19 cellular contexts compared by ENCODE assay signal in genomic region chr5:133853972-133854371, GRCh38.
"Had no signal": no experiment of that assay in that cellular context is flagged by ENCODE, and none has a peak within 500 bp of the region (broad histone marks: within the 10 kb centered on the region; RNA-seq: fewer than 3 reads in every experiment).

No MANE protein-coding gene starts in this region.

- H3K9me3 Mint-ChIP-seq: activated CD4-positive, alpha-beta T cell treated with anti-CD3 and anti-CD28 coated beads, Interleukin-2, amount 10 ng/mL, durations not matched to agents 24 days and 14 days; activated T-cell treated with anti-CD3 and anti-CD28 coated beads, Interleukin-2, amount 50 U/mL, for 24 hours; natural killer cell; T-helper 1 cell treated with Interleukin-12 subunit alpha and Interleukin-12 subunit beta and Interleukin-4 antibody, amounts not matched to agents 30 μg/mL and 1 μg/mL, for 36 hours had no signal

- H3K27me3 Mint-ChIP-seq: activated naive CD8-positive, alpha-beta T cell treated with anti-CD3 and anti-CD28 coated beads, Interleukin-2, amount 10 ng/mL, durations not matched to agents 7 days and 5 days had no signal

- H3K36me3 Mint-ChIP-seq: activated CD4-positive, alpha-beta memory T cell treated with anti-CD3 and anti-CD28 coated beads for 36 hours; activated naive CD4-positive, alpha-beta T cell treated with anti-CD3 and anti-CD28 coated beads, Interleukin-2, amount 10 ng/mL, durations not matched to agents 7 days and 5 days; activated naive CD8-positive, alpha-beta T cell treated with anti-CD3 and anti-CD28 coated beads, Interleukin-2, amount 10 ng/mL, durations not matched to agents 7 days and 5 days; brain; natural killer cell had no signal

- H3K4me3 Mint-ChIP-seq: activated CD4-positive, alpha-beta memory T cell treated with anti-CD3 and anti-CD28 coated beads for 36 hours; activated CD4-positive, alpha-beta T cell treated with anti-CD3 and anti-CD28 coated beads, Interleukin-2, amount 10 ng/mL, durations not matched to agents 24 days and 14 days; activated naive CD4-positive, alpha-beta T cell treated with anti-CD3 and anti-CD28 coated beads, Interleukin-2, amount 10 ng/mL, durations not matched to agents 7 days and 5 days; activated naive CD8-positive, alpha-beta T cell treated with anti-CD3 and anti-CD28 coated beads, Interleukin-2, amount 10 ng/mL, durations not matched to agents 7 days and 5 days; activated T-cell treated with anti-CD3 and anti-CD28 coated beads, Interleukin-2, amount 50 U/mL, for 24 hours; brain; natural killer cell; T-helper 1 cell treated with Interleukin-12 subunit alpha and Interleukin-12 subunit beta and Interleukin-4 antibody, amounts not matched to agents 30 μg/mL and 1 μg/mL, for 36 hours had no signal

- H3K27ac Mint-ChIP-seq: activated CD4-positive, alpha-beta memory T cell treated with anti-CD3 and anti-CD28 coated beads for 36 hours; activated CD4-positive, alpha-beta T cell treated with anti-CD3 and anti-CD28 coated beads, Interleukin-2, amount 10 ng/mL, durations not matched to agents 24 days and 14 days; activated naive CD4-positive, alpha-beta T cell treated with anti-CD3 and anti-CD28 coated beads, Interleukin-2, amount 10 ng/mL, durations not matched to agents 7 days and 5 days; activated naive CD8-positive, alpha-beta T cell treated with anti-CD3 and anti-CD28 coated beads, Interleukin-2, amount 10 ng/mL, durations not matched to agents 7 days and 5 days; activated T-cell treated with anti-CD3 and anti-CD28 coated beads, Interleukin-2, amount 50 U/mL, for 24 hours; brain; natural killer cell; T-helper 1 cell treated with Interleukin-12 subunit alpha and Interleukin-12 subunit beta and Interleukin-4 antibody, amounts not matched to agents 30 μg/mL and 1 μg/mL, for 36 hours had no signal

- DNase-seq: activated CD4-positive, alpha-beta memory T cell treated with anti-CD3 and anti-CD28 coated beads for 36 hours; activated CD4-positive, alpha-beta T cell treated with anti-CD3 and anti-CD28 coated beads, Interleukin-2, amount 10 ng/mL, durations not matched to agents 24 days and 14 days; activated gamma-delta T cell; activated naive CD4-positive, alpha-beta T cell treated with anti-CD3 and anti-CD28 coated beads, Interleukin-2, amount 10 ng/mL, durations not matched to agents 7 days and 5 days; activated naive CD8-positive, alpha-beta T cell treated with anti-CD3 and anti-CD28 coated beads, Interleukin-2, amount 10 ng/mL, durations not matched to agents 7 days and 5 days; activated T-cell treated with anti-CD3 and anti-CD28 coated beads, Interleukin-2, amount 50 U/mL, for 24 hours; foreskin keratinocyte; heart left ventricle; hypothalamus; left ventricle myocardium inferior; mesendoderm; natural killer cell; stimulated activated CD4-positive, alpha-beta T cell treated with anti-CD3 and anti-CD28 coated beads, Interleukin-15, amount 100 ng/mL, for 24 hours; stimulated activated naive CD4-positive, alpha-beta T cell; T-helper 9 cell; trophoblast cell had no signal

- H3K4me1 Mint-ChIP-seq: natural killer cell had no signal

- ATAC-seq: activated CD4-positive, CD25-positive, alpha-beta regulatory T cell treated with anti-CD3 and anti-CD28 coated beads, Interleukin-2, amount 50 U/mL, for 24 hours; foreskin keratinocyte; heart left ventricle had no signal
